1 cellular context compared by ENCODE assay signal in the genomic region with DNA sequence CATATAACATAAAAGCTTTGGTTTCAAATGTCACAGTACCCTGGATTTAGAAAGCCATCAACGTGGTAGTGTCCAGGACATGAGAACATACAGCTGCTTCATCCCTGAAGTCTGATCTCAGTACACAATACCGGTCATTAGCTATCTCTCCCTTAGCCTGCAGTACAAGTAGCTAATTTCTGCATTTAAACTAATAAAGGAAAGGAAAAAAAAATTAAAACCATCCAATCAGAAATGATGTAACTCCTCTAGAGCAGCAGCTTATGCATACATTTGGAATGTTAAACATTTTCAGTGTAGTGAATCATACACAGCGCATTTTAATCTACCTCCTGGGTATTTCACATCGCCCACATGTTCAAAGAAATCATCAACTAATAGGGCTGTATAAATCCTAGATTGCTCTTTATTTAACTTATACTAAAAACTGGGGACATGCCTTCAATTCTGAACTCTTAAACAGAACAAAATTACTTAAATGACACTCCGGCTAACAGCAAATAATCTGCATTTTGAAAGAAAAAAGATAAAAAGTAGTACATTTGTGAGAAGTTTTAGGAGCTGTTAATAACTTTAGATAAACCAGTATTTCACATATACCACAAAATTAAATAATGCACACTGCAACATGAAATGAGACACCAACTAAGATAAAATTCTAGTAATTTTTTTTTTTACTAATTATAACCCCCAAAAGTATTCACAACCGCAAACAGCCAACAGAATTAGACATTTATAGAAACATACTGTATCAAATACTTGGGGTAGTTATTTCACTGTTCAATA.
TF ChIP-seq lines count a peak whose summit lies in the region.

No MANE protein-coding gene starts in this region.

TF ChIP-seq in HEK293, 187 proteins besides CTCF, POLR2A, EP300 and RAD21 (continued from another document):
- TF ChIP-seq, protein P1, sequence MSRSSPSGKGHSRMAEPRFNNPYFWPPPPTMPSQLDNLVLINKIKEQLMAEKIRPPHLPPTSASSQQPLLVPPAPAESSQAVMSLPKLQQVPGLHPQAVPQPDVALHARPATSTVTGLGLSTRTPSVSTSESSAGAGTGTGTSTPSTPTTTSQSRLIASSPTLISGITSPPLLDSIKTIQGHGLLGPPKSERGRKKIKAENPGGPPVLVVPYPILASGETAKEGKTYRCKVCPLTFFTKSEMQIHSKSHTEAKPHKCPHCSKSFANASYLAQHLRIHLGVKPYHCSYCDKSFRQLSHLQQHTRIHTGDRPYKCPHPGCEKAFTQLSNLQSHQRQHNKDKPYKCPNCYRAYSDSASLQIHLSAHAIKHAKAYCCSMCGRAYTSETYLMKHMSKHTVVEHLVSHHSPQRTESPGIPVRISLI (tag by site-specific recombination; IDR thresholded peaks at IDR 0.05): peak; percentile 79
- TF ChIP-seq AEBP2 (tag by site-specific recombination; IDR thresholded peaks at IDR 0.05; ENCODE audit: borderline replicate concordance) (no peak), ZNF585B (tag by site-specific recombination; IDR thresholded peaks at IDR 0.05) (no peak), ZNF660 (tag by site-specific recombination; IDR thresholded peaks at IDR 0.05) (peak; percentile 67; the same call in 1 of the 2 replicates), SP3 (tag by site-specific recombination; IDR thresholded peaks at IDR 0.05) (no peak), KLF17 (tag by site-specific recombination; IDR thresholded peaks at IDR 0.05) (no peak), IKZF3 (tag by site-specific recombination; IDR thresholded peaks at IDR 0.05) (0 out of 2 replicates have a peak, but pooled peaks have one; percentile 32), ZBTB20 (tag by site-specific recombination; IDR thresholded peaks at IDR 0.05) (0 out of 2 replicates have a peak, but pooled peaks have one; percentile 17), ZNF530 (tag by site-specific recombination; IDR thresholded peaks at IDR 0.05; ENCODE audit: low read depth) (no peak), ZNF664 (tag by site-specific recombination; IDR thresholded peaks at IDR 0.05) (peak; percentile 52), ZNF707 (tag by site-specific recombination; IDR thresholded peaks at IDR 0.05) (no peak), ZNF311 (tag by site-specific recombination; IDR thresholded peaks at IDR 0.05; ENCODE audit: borderline replicate concordance) (no peak), ZNF785 (tag by site-specific recombination; IDR thresholded peaks at IDR 0.05) (no peak), EGR2 (tag by site-specific recombination; IDR thresholded peaks at IDR 0.05; ENCODE audit: low read depth) (no peak), ZNF10 (tag by site-specific recombination; IDR thresholded peaks at IDR 0.05) (no peak), ZNF677 (tag by site-specific recombination; IDR thresholded peaks at IDR 0.05) (no peak), ZNF529 (tag by site-specific recombination; IDR thresholded peaks at IDR 0.05; ENCODE audit: insufficient replicate concordance) (no peak), ZNF776 (tag by site-specific recombination; IDR thresholded peaks at IDR 0.05; ENCODE audit: borderline replicate concordance) (no peak), ZBTB1 (tag by site-specific recombination; IDR thresholded peaks at IDR 0.05) (no peak), ZNF623 (tag by site-specific recombination; IDR thresholded peaks at IDR 0.05) (no peak), ZNF2 (tag by site-specific recombination; IDR thresholded peaks at IDR 0.05) (no peak), ZFP3 (tag by site-specific recombination; IDR thresholded peaks at IDR 0.05; ENCODE audit: low read depth) (no peak), ZNF391 (tag by site-specific recombination; IDR thresholded peaks at IDR 0.05; ENCODE audit: borderline replicate concordance, low read depth) (no peak), ZIC2 (tag by site-specific recombination; IDR thresholded peaks at IDR 0.05) (no peak), ZNF341 (tag by site-specific recombination; IDR thresholded peaks at IDR 0.05; ENCODE audit: low read depth) (no peak), GLI2 (tag by site-specific recombination; IDR thresholded peaks at IDR 0.05; ENCODE audit: borderline replicate concordance, low read depth) (no peak), ZNF114 (tag by site-specific recombination; IDR thresholded peaks at IDR 0.05) (no peak), ZNF596 (tag by site-specific recombination; IDR thresholded peaks at IDR 0.05) (no peak), ZNF600 (tag by site-specific recombination; IDR thresholded peaks at IDR 0.05) (no peak), ZNF239 (tag by site-specific recombination; IDR thresholded peaks at IDR 0.05) (no peak), PRDM1 (tag by site-specific recombination; IDR thresholded peaks at IDR 0.05) (peak; percentile 77), ZNF521 (tag by site-specific recombination; IDR thresholded peaks at IDR 0.05) (no peak), ZBTB17 (tag by site-specific recombination; IDR thresholded peaks at IDR 0.05) (peak; percentile 75), ZNF112 (tag by site-specific recombination; IDR thresholded peaks at IDR 0.05) (no peak), ZNF670 (tag by site-specific recombination; IDR thresholded peaks at IDR 0.05; ENCODE audit: low read depth) (no peak), ZEB2 (tag by site-specific recombination; IDR thresholded peaks at IDR 0.05) (peak; percentile 78), ZNF488 (tag by site-specific recombination; IDR thresholded peaks at IDR 0.05) (no peak), SP7 (tag by site-specific recombination; IDR thresholded peaks at IDR 0.05) (0 out of 2 replicates have a peak, but pooled peaks have one; percentile 38), ZNF366 (tag by site-specific recombination; conservative IDR thresholded peaks at IDR 0.05) (peak; percentile 70), KLF7 (tag by site-specific recombination; IDR thresholded peaks at IDR 0.05; ENCODE audit: borderline replicate concordance) (no peak), REPIN1 (tag by site-specific recombination; IDR thresholded peaks at IDR 0.05; ENCODE audit: low read depth) (no peak), GLIS1 (tag by site-specific recombination; IDR thresholded peaks at IDR 0.05) (0 out of 2 replicates have a peak, but pooled peaks have one; percentile 17), MYNN (tag by site-specific recombination; IDR thresholded peaks at IDR 0.05; ENCODE audit: borderline replicate concordance) (0 out of 2 replicates have a peak, but pooled peaks have one; percentile 24)
- TF ChIP-seq, protein P2, sequence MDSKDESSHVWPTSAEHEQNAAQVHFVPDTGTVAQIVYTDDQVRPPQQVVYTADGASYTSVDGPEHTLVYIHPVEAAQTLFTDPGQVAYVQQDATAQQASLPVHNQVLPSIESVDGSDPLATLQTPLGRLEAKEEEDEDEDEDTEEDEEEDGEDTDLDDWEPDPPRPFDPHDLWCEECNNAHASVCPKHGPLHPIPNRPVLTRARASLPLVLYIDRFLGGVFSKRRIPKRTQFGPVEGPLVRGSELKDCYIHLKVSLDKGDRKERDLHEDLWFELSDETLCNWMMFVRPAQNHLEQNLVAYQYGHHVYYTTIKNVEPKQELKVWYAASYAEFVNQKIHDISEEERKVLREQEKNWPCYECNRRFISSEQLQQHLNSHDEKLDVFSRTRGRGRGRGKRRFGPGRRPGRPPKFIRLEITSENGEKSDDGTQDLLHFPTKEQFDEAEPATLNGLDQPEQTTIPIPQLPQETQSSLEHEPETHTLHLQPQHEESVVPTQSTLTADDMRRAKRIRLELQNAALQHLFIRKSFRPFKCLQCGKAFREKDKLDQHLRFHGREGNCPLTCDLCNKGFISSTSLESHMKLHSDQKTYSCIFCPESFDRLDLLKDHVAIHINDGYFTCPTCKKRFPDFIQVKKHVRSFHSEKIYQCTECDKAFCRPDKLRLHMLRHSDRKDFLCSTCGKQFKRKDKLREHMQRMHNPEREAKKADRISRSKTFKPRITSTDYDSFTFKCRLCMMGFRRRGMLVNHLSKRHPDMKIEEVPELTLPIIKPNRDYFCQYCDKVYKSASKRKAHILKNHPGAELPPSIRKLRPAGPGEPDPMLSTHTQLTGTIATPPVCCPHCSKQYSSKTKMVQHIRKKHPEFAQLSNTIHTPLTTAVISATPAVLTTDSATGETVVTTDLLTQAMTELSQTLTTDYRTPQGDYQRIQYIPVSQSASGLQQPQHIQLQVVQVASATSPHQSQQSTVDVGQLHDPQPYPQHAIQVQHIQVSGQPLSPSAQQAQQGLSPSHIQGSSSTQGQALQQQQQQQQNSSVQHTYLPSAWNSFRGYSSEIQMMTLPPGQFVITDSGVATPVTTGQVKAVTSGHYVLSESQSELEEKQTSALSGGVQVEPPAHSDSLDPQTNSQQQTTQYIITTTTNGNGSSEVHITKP (tag by site-specific recombination; IDR thresholded peaks at IDR 0.05): peak; percentile 76
- TF ChIP-seq, protein P3, sequence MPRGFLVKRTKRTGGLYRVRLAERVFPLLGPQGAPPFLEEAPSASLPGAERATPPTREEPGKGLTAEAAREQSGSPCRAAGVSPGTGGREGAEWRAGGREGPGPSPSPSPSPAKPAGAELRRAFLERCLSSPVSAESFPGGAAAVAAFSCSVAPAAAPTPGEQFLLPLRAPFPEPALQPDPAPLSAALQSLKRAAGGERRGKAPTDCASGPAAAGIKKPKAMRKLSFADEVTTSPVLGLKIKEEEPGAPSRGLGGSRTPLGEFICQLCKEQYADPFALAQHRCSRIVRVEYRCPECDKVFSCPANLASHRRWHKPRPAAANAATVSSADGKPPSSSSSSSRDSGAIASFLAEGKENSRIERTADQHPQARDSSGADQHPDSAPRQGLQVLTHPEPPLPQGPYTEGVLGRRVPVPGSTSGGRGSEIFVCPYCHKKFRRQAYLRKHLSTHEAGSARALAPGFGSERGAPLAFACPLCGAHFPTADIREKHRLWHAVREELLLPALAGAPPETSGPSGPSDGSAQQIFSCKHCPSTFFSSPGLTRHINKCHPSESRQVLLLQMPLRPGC (tag by site-specific recombination; IDR thresholded peaks at IDR 0.05): no peak
- TF ChIP-seq, protein P4, sequence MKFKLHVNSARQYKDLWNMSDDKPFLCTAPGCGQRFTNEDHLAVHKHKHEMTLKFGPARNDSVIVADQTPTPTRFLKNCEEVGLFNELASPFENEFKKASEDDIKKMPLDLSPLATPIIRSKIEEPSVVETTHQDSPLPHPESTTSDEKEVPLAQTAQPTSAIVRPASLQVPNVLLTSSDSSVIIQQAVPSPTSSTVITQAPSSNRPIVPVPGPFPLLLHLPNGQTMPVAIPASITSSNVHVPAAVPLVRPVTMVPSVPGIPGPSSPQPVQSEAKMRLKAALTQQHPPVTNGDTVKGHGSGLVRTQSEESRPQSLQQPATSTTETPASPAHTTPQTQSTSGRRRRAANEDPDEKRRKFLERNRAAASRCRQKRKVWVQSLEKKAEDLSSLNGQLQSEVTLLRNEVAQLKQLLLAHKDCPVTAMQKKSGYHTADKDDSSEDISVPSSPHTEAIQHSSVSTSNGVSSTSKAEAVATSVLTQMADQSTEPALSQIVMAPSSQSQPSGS (tag by site-specific recombination; IDR thresholded peaks at IDR 0.05; ENCODE audit: low read depth): 0 out of 2 replicates have a peak, but pooled peaks have one; percentile 14
- TF ChIP-seq, protein P5, sequence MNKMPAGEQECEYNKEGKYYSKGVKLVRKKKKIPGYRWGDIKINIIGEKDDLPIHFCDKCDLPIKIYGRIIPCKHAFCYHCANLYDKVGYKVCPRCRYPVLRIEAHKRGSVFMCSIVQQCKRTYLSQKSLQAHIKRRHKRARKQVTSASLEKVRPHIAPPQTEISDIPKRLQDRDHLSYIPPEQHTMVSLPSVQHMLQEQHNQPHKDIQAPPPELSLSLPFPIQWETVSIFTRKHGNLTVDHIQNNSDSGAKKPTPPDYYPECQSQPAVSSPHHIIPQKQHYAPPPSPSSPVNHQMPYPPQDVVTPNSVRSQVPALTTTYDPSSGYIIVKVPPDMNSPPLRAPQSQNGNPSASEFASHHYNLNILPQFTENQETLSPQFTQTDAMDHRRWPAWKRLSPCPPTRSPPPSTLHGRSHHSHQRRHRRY (tag by site-specific recombination; IDR thresholded peaks at IDR 0.05): no peak
